Comparison of ENCODE assay signal across 8 cellular contexts in genomic region chr10:100535715-100536353, GRCh38. TPM values are rescaled to one million over a fixed set of nuclear protein-coding genes. Genes with fewer than 3 reads are reported as not detected.
DNase-seq lines count a peak whose midpoint lies in the region; FAIRE-seq and TF ChIP-seq lines count a peak whose summit lies in the region.

Gene HIF1AN (plus strand): TSS chr10:100535943. CDS start chr10:100535959, 16 bp downstream.

- H3K4me1 ChIP-seq in stomach, result peaks cover 14 to 44% (median 31%) of the 10 kb centered on the region in 4 donors

- peak; percentile 65 for TF ChIP-seq EP300 in neural cell (conservative IDR thresholded peaks at IDR 0.05; ENCODE audit: poor library complexity, severe bottlenecking)
- no peak for TF ChIP-seq EP300 in stomach (IDR thresholded peaks at IDR 0.05)

- peak within 1 kb of the TSS; percentile 95 for H2AFZ ChIP-seq in neural cell (ENCODE audit: low read depth, low read length)

- H3K36me3 ChIP-seq in neural cell (ENCODE audit: insufficient read depth, low read length) (no peaks in the 10 kb centered on the region), stomach (peaks cover 11 to 35% (median 30%) of the 10 kb centered on the region in 4 donors)

- peak within 1 kb of the TSS; percentile 85 for H3K4me2 ChIP-seq in neural cell (ENCODE audit: low read length)

- DNase-seq in G401 (ENCODE audit: low spot score), result peak; percentile 96
- DNase-seq in H54 (ENCODE audit: insufficient read length, low spot score), result peak; percentile 79
- DNase-seq in LoVo (ENCODE audit: low spot score), result peak; percentile 94
- DNase-seq in activated effector memory CD4-positive, alpha-beta T cell treated with Interleukin-2 at 50 U/mL for 16 hours, result peak; percentile 79
- DNase-seq in fibroblast of villous mesenchyme (ENCODE audit: low read depth), result peak; percentile 96
- DNase-seq in stomach, result peak; percentile 88

- FAIRE-seq in H54 (lab: Jason Lieb, UNC), result peak; percentile 88

- H3K9me2 ChIP-seq in neural cell (ENCODE audit: insufficient read depth, low read length), result no peaks in the 10 kb centered on the region

- peak; percentile 97 for TF ChIP-seq CTCF in fibroblast of villous mesenchyme (IDR thresholded peaks at IDR 0.05; ENCODE audit: insufficient read depth, low read depth, low read length)
- TF ChIP-seq CTCF in neural cell (IDR thresholded peaks at IDR 0.05; ENCODE audit: poor library complexity, severe bottlenecking), result peak; percentile 97
- peak in 5 of 7 experiments; percentile 77 to 98 (median 91) for TF ChIP-seq CTCF in stomach (IDR thresholded peaks at IDR 0.05)

- intact Hi-C loops in stomach (cut with DNase I; ENCODE audit: low total_unique reads), result no loop called here

- H4K20me1 ChIP-seq in neural cell (ENCODE audit: insufficient read depth), result no peaks in the 10 kb centered on the region

- TF ChIP-seq POLR2A in H54 (IDR thresholded peaks at IDR 0.05; ENCODE audit: low read depth, low read length) (peak; percentile 84), Raji (IDR thresholded peaks at IDR 0.05; ENCODE audit: insufficient read depth, low read depth, low read length) (peak; percentile 84), stomach (IDR thresholded peaks at IDR 0.05) (peak in 1 of 4 donors; percentile 48)

- no peaks in the 10 kb centered on the region for H3F3A ChIP-seq in neural cell (ENCODE audit: insufficient read depth, low read length, poor library complexity, severe bottlenecking)

- peak; percentile 61 for TF ChIP-seq RAD21 in neural cell (conservative IDR thresholded peaks at IDR 0.05)

- peaks cover 31% of the 10 kb centered on the region for H3K79me2 ChIP-seq in neural cell (replicated peaks; ENCODE audit: insufficient read depth, low read length)

- no peaks in the 10 kb centered on the region for H3K9me3 ChIP-seq in neural cell (ENCODE audit: low read length)
- H3K9me3 ChIP-seq in stomach, result no peaks in the 10 kb centered on the region

- H3K27me3 ChIP-seq in neural cell (ENCODE audit: insufficient read depth, low read depth, low read length), result no peaks in the 10 kb centered on the region
- no peaks in the 10 kb centered on the region for H3K27me3 ChIP-seq in stomach

- in situ Hi-C loops in G401 (cut with HindIII; ENCODE audit: low sequenced_read_pairs), result no loop called here

- H3K9ac ChIP-seq in neural cell (ENCODE audit: low read length), result peak within 1 kb of the TSS; percentile 80

- 0 to 1% (median 0%) methylated on average over 32 to 35 of the region's 35 CpGs for WGBS in stomach, 5 donors

- H3K27ac ChIP-seq in neural cell (ENCODE audit: low read length) (peak within 1 kb of the TSS; percentile 69), stomach (peak within 1 kb of the TSS; percentile 53 to 83 (median 79))

- H3K4me3 ChIP-seq in fibroblast of villous mesenchyme (ENCODE audit: low read depth, low read length) (peak within 1 kb of the TSS; percentile 82), neural cell (ENCODE audit: low read length) (peak within 1 kb of the TSS; percentile 75), stomach (peak within 1 kb of the TSS; percentile 69 to 88 (median 85))

TF ChIP-seq in neural cell, 6 proteins besides CTCF, POLR2A, EP300 and RAD21:
- TF ChIP-seq SMC3 (conservative IDR thresholded peaks at IDR 0.05; ENCODE audit: poor library complexity) (peak; percentile 78), REST (IDR thresholded peaks at IDR 0.05; ENCODE audit: borderline replicate concordance) (peak; percentile 70), EZH2 (IDR thresholded peaks at IDR 0.05; ENCODE audit: borderline replicate concordance, insufficient read depth, low read length, poor library complexity, severe bottlenecking) (no peak), MXI1 (conservative IDR thresholded peaks at IDR 0.05; ENCODE audit: poor library complexity, severe bottlenecking) (peak; percentile 70), TAF1 (IDR thresholded peaks at IDR 0.05; ENCODE audit: low read depth) (peak; percentile 61), POLR2AphosphoS5 (IDR thresholded peaks at IDR 0.05) (peak; percentile 98)

RNA-seq across cellular contexts. Expression of gene HIF1AN, which starts in this region (rescaled TPM):
- 6.3 and 13.9 TPM in 2 replicates for total RNA-seq in G401 (2014; rRNA removed; shearing (Covaris generic))
- total RNA-seq in fibroblast of villous mesenchyme (13.9 and 14.2 TPM in 2 replicates), stomach (10 to 100 TPM in 2 of 5 donors, 1 to 10 TPM in 3; 4.7 to 19.6 (median 8.5) TPM)
- polyA plus RNA-seq in neural cell (12.2 and 16.1 TPM in 2 replicates), stomach (1 to 10 TPM; 3.2 to 5.9 (median 3.6) TPM)
- 29.7 and 33.9 TPM in 2 replicates for polyA minus RNA-seq in neural cell

Comparison
In these comparisons a context has a peak if more than half of its experiments do, and no peak if none do; other contexts are left out.
1. Peak in every context shown above with its lines: DNase-seq, H3K4me3 ChIP-seq and H3K27ac ChIP-seq.